27 cellular contexts compared by ENCODE assay signal in genomic region chr9:115551396-115551795, GRCh38.
DNase-seq lines count a peak whose midpoint lies in the region; ATAC-seq and TF ChIP-seq lines count a peak whose summit lies in the region.
"Had no signal": no experiment of that assay in that cellular context is flagged by ENCODE, and none has a peak within 500 bp of the region (broad histone marks: within the 10 kb centered on the region; RNA-seq: fewer than 3 reads in every experiment).

No MANE protein-coding gene starts in this region.

- H3K4me3 ChIP-seq in IMR-90 (ENCODE audit: insufficient read depth, low read depth, low read length) (no peak overlapping the region), fibroblast of lung (replicated peaks in 1 of 4; ENCODE audit: control extremely low read depth in 1 of 4, insufficient read depth in 1 of 4, low read depth in 3 of 4, low read length in 4 of 4) (no peak overlapping the region)
- H3K4me3 ChIP-seq: adrenal gland, gastrocnemius medialis, hepatocyte, pancreas, upper lobe of left lung had no signal

- H3K9me3 ChIP-seq in IMR-90 (ENCODE audit: control insufficient read depth, insufficient read depth, low read length): peaks cover 5% of the 10 kb centered on the region
- no peaks in the 10 kb centered on the region for H3K9me3 ChIP-seq in fibroblast of lung (ENCODE audit: control insufficient read depth, insufficient read depth, low read depth, low read length)
- H3K9me3 ChIP-seq: adrenal gland, gastrocnemius medialis, pancreas had no signal

- intact Hi-C loops in IMR-90 (cut with micrococcal nuclease): no loop called here
- intact Hi-C loops in left ventricle myocardium superior (cut with micrococcal nuclease): no loop called here

- no peak for TF ChIP-seq RAD21 in IMR-90 (IDR thresholded peaks at IDR 0.05; ENCODE audit: low read length)

- H2AK9ac ChIP-seq in IMR-90 (replicated peaks; ENCODE audit: low read depth, low read length, poor library complexity): no peak overlapping the region

- H4K20me1 ChIP-seq in IMR-90 (ENCODE audit: insufficient read depth, low read length) (no peaks in the 10 kb centered on the region), fibroblast of lung (ENCODE audit: control insufficient read depth, extremely low read depth, insufficient read depth, low read length) (no peaks in the 10 kb centered on the region)

- H3K56ac ChIP-seq in IMR-90 (ENCODE audit: extremely low read depth, insufficient read depth, low read length): no peak overlapping the region

- H4K8ac ChIP-seq in IMR-90 (ENCODE audit: low read depth in 2 of 2, low read length in 2 of 2): no peak overlapping the region

- no peak overlapping the region for H4K91ac ChIP-seq in IMR-90 (ENCODE audit: insufficient read depth, low read depth, low read length)

- no peak overlapping the region for H3K23ac ChIP-seq in IMR-90 (ENCODE audit: low read depth, low read length)

- H2BK15ac ChIP-seq in IMR-90 (ENCODE audit: low read depth, low read length): no peak overlapping the region

- no peak for TF ChIP-seq CTCF in IMR-90 (conservative IDR thresholded peaks at IDR 0.05; ENCODE audit: low read depth, low read length)
- TF ChIP-seq CTCF in fibroblast of lung (conservative IDR thresholded peaks at IDR 0.05 in 1 of 2, IDR thresholded peaks at IDR 0.05 in 1 of 2; ENCODE audit: low read depth in 1 of 2, low read length in 2 of 2): no peak

- no peaks in the 10 kb centered on the region for H3K79me1 ChIP-seq in IMR-90 (ENCODE audit: low read depth in 1 of 2, low read length in 2 of 2)

- no CpG with 5 or more reads among the region's 2 CpGs for WGBS in IMR-90 (ENCODE audit: extremely low coverage in 2 of 2, insufficient read length in 1 of 2), 2 experiments

- peaks cover 6% of the 10 kb centered on the region; the same call in 1 of the 2 replicates for H3K27me3 ChIP-seq in IMR-90 (ENCODE audit: control insufficient read depth, insufficient read depth, low read length)
- H3K27me3 ChIP-seq in fibroblast of lung (ENCODE audit: control insufficient read depth, insufficient read depth, low read length): no peaks in the 10 kb centered on the region
- H3K27me3 ChIP-seq: adrenal gland, brain microvascular endothelial cell, gastrocnemius medialis, hepatocyte, pancreas, upper lobe of left lung had no signal

- BruUV-seq in IMR-90 (replicated peaks; lab: Mats Ljungman, UMichigan): no TSS peak

- no peak overlapping the region for H2BK20ac ChIP-seq in IMR-90 (ENCODE audit: low read depth, low read length)

- no peak overlapping the region for H2AK5ac ChIP-seq in IMR-90 (ENCODE audit: low read depth, low read length)

- H3K9ac ChIP-seq in IMR-90 (ENCODE audit: low read depth, low read length) (no peak overlapping the region), fibroblast of lung (ENCODE audit: insufficient read depth, low read length) (no peak overlapping the region)

- no peak overlapping the region for H4K5ac ChIP-seq in IMR-90 (ENCODE audit: low read depth, low read length)

- POLR2A ChIA-PET in IMR-90 (lab: Charles Lee; ENCODE audit: unreplicated experiment): no interaction called here

- CTCF ChIA-PET in IMR-90 (lab: Yijun Ruan, JAX): no interaction called here

- H3K36me3 ChIP-seq in IMR-90 (ENCODE audit: control insufficient read depth, insufficient read depth, low read length) (no peaks in the 10 kb centered on the region), fibroblast of lung (ENCODE audit: control insufficient read depth, insufficient read depth, low read length) (no peaks in the 10 kb centered on the region)
- H3K36me3 ChIP-seq: adrenal gland, brain microvascular endothelial cell, gastrocnemius medialis, pancreas, upper lobe of left lung had no signal

- H3K18ac ChIP-seq in IMR-90 (ENCODE audit: low read depth, low read length): no peak overlapping the region

- no peaks in the 10 kb centered on the region for H3K9me1 ChIP-seq in IMR-90 (ENCODE audit: insufficient read depth, low read length)

- no peak overlapping the region for H2BK5ac ChIP-seq in IMR-90 (ENCODE audit: low read depth, low read length, poor library complexity, severe bottlenecking)

- H3K4me2 ChIP-seq in IMR-90 (ENCODE audit: low read depth, low read length): no peak overlapping the region
- H3K4me2 ChIP-seq in fibroblast of lung (ENCODE audit: extremely low read depth, insufficient read depth, low read length): no peak overlapping the region
- H3K4me2 ChIP-seq: hepatocyte had no signal

- dilution Hi-C loops in IMR-90 (cut with HindIII; ENCODE audit: low sequenced_read_pairs, unreplicated experiment): no loop called here

- H3K4me1 ChIP-seq in IMR-90 (ENCODE audit: control insufficient read depth, insufficient read depth, low read length) (peaks cover 4% of the 10 kb centered on the region; the same call in 1 of the 2 replicates), fibroblast of lung (ENCODE audit: control insufficient read depth, extremely low read depth, insufficient read depth, low read length) (no peaks in the 10 kb centered on the region)
- H3K4me1 ChIP-seq: adrenal gland, gastrocnemius medialis, pancreas, upper lobe of left lung had no signal

- H2BK120ac ChIP-seq in IMR-90 (ENCODE audit: low read depth, low read length): no peak overlapping the region

- no peak overlapping the region for H3K14ac ChIP-seq in IMR-90 (replicated peaks; ENCODE audit: low read depth, low read length)

- in situ Hi-C loops in IMR-90 (cut with MboI; ENCODE audit: low sequenced_read_pairs): no loop called here

- H3K27ac ChIP-seq in IMR-90 (ENCODE audit: insufficient read depth, low read length) (no peak overlapping the region), fibroblast of lung (ENCODE audit: insufficient read depth, low read length) (no peak overlapping the region)
- H3K27ac ChIP-seq: adrenal gland, brain microvascular endothelial cell, epithelial cell of prostate, gastrocnemius medialis, hepatocyte, pancreas, upper lobe of left lung, VCaP had no signal

- no peak overlapping the region for H2AFZ ChIP-seq in IMR-90 (replicated peaks; ENCODE audit: low read length, poor library complexity)
- H2AFZ ChIP-seq in fibroblast of lung (ENCODE audit: low read length): no peak overlapping the region
- H2AFZ ChIP-seq: hepatocyte had no signal

- DNase-seq in EH (ENCODE audit: low read depth) (peak; percentile 59), IMR-90 (peak; percentile 17), fibroblast of lung (ENCODE audit: low read depth in 2 of 2) (peak; percentile 5 to 19), left ventricle myocardium superior (no peak), retina (no peak), NCI-H2107 treated with DMSO at 0.1 percent for 48 hours (lab: John Stamatoyannopoulos, UW; ENCODE audit: unreplicated experiment) (no peak)
- no peak for DNase-seq in activated CD4-positive, alpha-beta T cell treated with anti-CD3 and anti-CD28 coated beads for 4 hours
- DNase-seq: activated CD4-positive, alpha-beta T cell treated with anti-CD3 and anti-CD28 coated beads, Interleukin-2, amount 10 ng/mL, durations not matched to agents 24 days and 14 days; activated naive CD4-positive, alpha-beta T cell treated with Interleukin-2 at 50 U/mL for 16 hours; activated T-cell treated with anti-CD3 and anti-CD28 coated beads, Interleukin-2, amount 50 U/mL, for 48 hours; adrenal gland; brain microvascular endothelial cell; CD8-positive, alpha-beta memory T cell; DMS 273 treated with DMSO at 0.1 percent for 48 hours; gastrocnemius medialis; H9; left cardiac atrium; NCI-H2081; NCI-H345; OCI-M1; pancreas; right cardiac atrium; stimulated activated CD4-positive, alpha-beta T cell treated with anti-CD3 and anti-CD28 coated beads, Interleukin-4, amount 100 ng/mL, for 1 hour; upper lobe of left lung had no signal

- H3K79me2 ChIP-seq in fibroblast of lung (ENCODE audit: control insufficient read depth, insufficient read depth, low read length): no peaks in the 10 kb centered on the region
- H3K79me2 ChIP-seq: hepatocyte had no signal

- TF ChIP-seq POLR2A in IMR-90 (IDR thresholded peaks at IDR 0.05; ENCODE audit: low read depth, low read length): no peak

- H3K4ac ChIP-seq in IMR-90 (ENCODE audit: low read depth, low read length): no peak overlapping the region

- ATAC-seq in IMR-90 (ENCODE audit: low read depth) (no peak), left ventricle myocardium superior (no peak)
- ATAC-seq: gastrocnemius medialis, left cardiac atrium, pancreas, right cardiac atrium had no signal

TF ChIP-seq in IMR-90, 13 proteins besides CTCF, POLR2A, EP300 and RAD21:
- TF ChIP-seq FOS (IDR thresholded peaks at IDR 0.05; ENCODE audit: low read depth, low read length) (no peak), SMC3 (IDR thresholded peaks at IDR 0.05; ENCODE audit: low read depth, low read length) (no peak), NFE2L2 (IDR thresholded peaks at IDR 0.05; ENCODE audit: low read depth, low read length) (no peak), RFX5 (IDR thresholded peaks at IDR 0.05; ENCODE audit: low read depth, low read length) (no peak), MAFK (IDR thresholded peaks at IDR 0.05; ENCODE audit: low read depth, low read length) (no peak), MAZ (IDR thresholded peaks at IDR 0.05; ENCODE audit: borderline replicate concordance, low read depth, low read length) (no peak), USF2 (IDR thresholded peaks at IDR 0.05; ENCODE audit: low read depth, low read length) (no peak), ELK1 (IDR thresholded peaks at IDR 0.05; ENCODE audit: borderline replicate concordance, low read depth, low read length) (no peak), CEBPB (IDR thresholded peaks at IDR 0.05; ENCODE audit: low read depth, low read length) (no peak), CHD1 (IDR thresholded peaks at IDR 0.05; ENCODE audit: low read depth, low read length) (no peak), RCOR1 (IDR thresholded peaks at IDR 0.05; ENCODE audit: insufficient replicate concordance, low read length) (no peak), MXI1 (IDR thresholded peaks at IDR 0.05; ENCODE audit: borderline replicate concordance, low read depth, low read length) (no peak), BHLHE40 (IDR thresholded peaks at IDR 0.05; ENCODE audit: low read depth, low read length) (no peak)

Comparison
In these comparisons a context has a peak if more than half of its experiments do, and no peak if none do; other contexts are left out.
1. DNase-seq: peak in EH (single experiment), IMR-90 (single experiment) and fibroblast of lung (2 of 2); none in left ventricle myocardium superior (single experiment), retina (single experiment), activated CD4-positive, alpha-beta T cell treated with anti-CD3 and anti-CD28 coated beads for 4 hours (0 of 2) and NCI-H2107 treated with DMSO at 0.1 percent for 48 hours (single experiment).